ENCODE assay signal across 6 cellular contexts in genomic region chr15:63417274-63417673, GRCh38. TPM values are rescaled to one million over a fixed set of nuclear protein-coding genes. Genes with fewer than 3 reads are reported as not detected.
DNase-seq lines count a peak whose midpoint lies in the region; ATAC-seq and TF ChIP-seq lines count a peak whose summit lies in the region.
"Not testable (repeated sequence)": the region's sequence is repeated elsewhere in the genome, so short reads cannot be mapped to it uniquely, and the experiment has no call there.
"Had no signal": no experiment of that assay in that cellular context is flagged by ENCODE, and none has a peak within 500 bp of the region (broad histone marks: within the 10 kb centered on the region; RNA-seq: fewer than 3 reads in every experiment).

No MANE protein-coding gene starts in this region.

- H3K36me3 ChIP-seq in GM23338 (ENCODE audit: insufficient read depth); RWPE2 (ENCODE audit: low read depth); right atrium auricular region: not testable (repeated sequence)

- H3K9me3 ChIP-seq in RWPE2 (ENCODE audit: severe bottlenecking); right atrium auricular region: not testable (repeated sequence)

- not testable (repeated sequence) for H3K9me2 ChIP-seq in GM23338 (ENCODE audit: insufficient read depth)

- H3K9me3 Mint-ChIP-seq in GM23338 = not testable (repeated sequence)

- H3K4me1 Mint-ChIP-seq in GM23338 = not testable (repeated sequence)

- not testable (repeated sequence) for H3F3A ChIP-seq in GM23338 (replicated peaks; ENCODE audit: low read depth)

- not testable (repeated sequence) for H3K27me3 Mint-ChIP-seq in GM23338 (ENCODE audit: insufficient read depth, low read depth, poor library complexity)

- H3K27me3 ChIP-seq in GM23338 (ENCODE audit: insufficient read depth); RWPE2 (ENCODE audit: insufficient read depth, poor library complexity, severe bottlenecking); right atrium auricular region: not testable (repeated sequence)

- H4K20me1 ChIP-seq in GM23338 (replicated peaks; ENCODE audit: insufficient read depth) = not testable (repeated sequence)

- not testable (repeated sequence) for H3K27ac Mint-ChIP-seq in GM23338

- H3K79me2 ChIP-seq in GM23338 (replicated peaks; ENCODE audit: insufficient read depth) = not testable (repeated sequence)

- not testable (repeated sequence) for DNase-seq in GM23338 (ENCODE audit: low spot score); RWPE2 (ENCODE audit: low spot score)
- DNase-seq in NOMO-1 treated with DMSO at 0.1 percent for 48 hours (lab: John Stamatoyannopoulos, UW; ENCODE audit: unreplicated experiment) (peak; percentile 46), right atrium auricular region (ENCODE audit: low spot score) (peak; percentile 28)
- DNase-seq in activated CD8-positive, alpha-beta memory T cell treated with anti-CD3 and anti-CD28 coated beads for 24 hours = peak; percentile 5

- not testable (repeated sequence) for H3K4me2 ChIP-seq in GM23338

- TF ChIP-seq CTCF in GM23338 (conservative IDR thresholded peaks at IDR 0.05; ENCODE audit: low read depth in 2 of 2); RWPE2 (IDR thresholded peaks at IDR 0.05; ENCODE audit: poor library complexity, severe bottlenecking); right atrium auricular region (IDR thresholded peaks at IDR 0.05): not testable (repeated sequence)

- peak; percentile 63 for ATAC-seq in GM23338
- not testable (repeated sequence) for ATAC-seq in RWPE2 (ENCODE audit: low read depth)

- H3K4me3 Mint-ChIP-seq in GM23338 = not testable (repeated sequence)

- H2AFZ ChIP-seq in GM23338 = peak overlapping the region; percentile 86

- not testable (repeated sequence) for H3K4me1 ChIP-seq in GM23338 (ENCODE audit: insufficient read depth); RWPE2 (ENCODE audit: insufficient read depth, poor library complexity, severe bottlenecking); right atrium auricular region

- H3K27ac ChIP-seq in GM23338 (ENCODE audit: low read depth); RWPE2 (ENCODE audit: poor library complexity, severe bottlenecking); right atrium auricular region: not testable (repeated sequence)

- H3K36me3 Mint-ChIP-seq in GM23338 (ENCODE audit: low read depth) = not testable (repeated sequence)

- H3K4me3 ChIP-seq in GM23338, right atrium auricular region: not testable (repeated sequence)
- H3K4me3 ChIP-seq in RWPE2 (ENCODE audit: severe bottlenecking) = peak overlapping the region; percentile 1

RNA-seq across cellular contexts. Expression of gene CA12, which starts 35.6 kb away (rescaled TPM):
- 2.9 and 5.2 TPM in 2 replicates for total RNA-seq in GM23338 (2014; rRNA removed; shearing (Covaris generic))
- polyA plus RNA-seq in GM23338 (2016; fragmentation: Nextera tagmentation; extraction: Ambion mirVana) = 2.7 and 2.9 TPM in 2 replicates
- 1 to 10 TPM; 1.3 to 5.5 TPM for total RNA-seq in right atrium auricular region
- total RNA-seq: CD4-positive, alpha-beta memory T cell had no signal
- polyA plus RNA-seq: CD4-positive, alpha-beta memory T cell had no signal
